24 cellular contexts compared by ENCODE assay signal in the genomic region with DNA sequence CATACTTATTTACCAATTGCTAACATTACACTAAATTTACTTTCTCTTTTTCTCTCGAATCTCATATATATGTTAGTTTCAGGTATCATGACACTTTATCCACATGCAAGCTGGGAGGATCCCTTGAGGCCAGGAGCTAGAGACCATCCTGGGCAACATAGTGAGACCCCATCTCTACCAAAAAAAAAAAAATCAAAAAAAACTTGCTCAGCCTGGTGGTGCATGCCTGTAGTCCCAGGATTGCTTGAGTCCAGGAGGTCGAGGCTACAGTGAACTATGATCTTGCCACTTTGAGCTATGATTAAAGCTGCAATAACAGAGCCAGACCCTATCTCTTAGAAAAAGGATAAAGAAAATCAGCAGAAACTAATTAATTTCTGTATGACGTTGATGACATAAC. TPM values are rescaled to one million over a fixed set of nuclear protein-coding genes. Genes with fewer than 3 reads are reported as not detected.
DNase-seq lines count a peak whose midpoint lies in the region; ATAC-seq and TF ChIP-seq lines count a peak whose summit lies in the region.
"Had no signal": no experiment of that assay in that cellular context is flagged by ENCODE, and none has a peak within 500 bp of the region (broad histone marks: within the 10 kb centered on the region; RNA-seq: fewer than 3 reads in every experiment).

No MANE protein-coding gene starts in this region.

- 76% methylated on average over 3 of the region's 3 CpGs for WGBS in hepatocyte (ENCODE audit: low lambda C conversion rate, missing lambda C conversion rate)
- 86% methylated on average over 3 of the region's 3 CpGs for WGBS in thyroid gland, 2 donors
- WGBS in tibial nerve, 2 donors, result 78 to 81% methylated on average over 3 of the region's 3 CpGs

- H3K27me3 ChIP-seq in hepatocyte, result no peaks in the 10 kb centered on the region
- H3K27me3 ChIP-seq in thyroid gland, result no peaks in the 10 kb centered on the region
- peaks cover 0 to 28% of the 10 kb centered on the region in 2 donors for H3K27me3 ChIP-seq in tibial nerve

- H3K27ac Mint-ChIP-seq in CD14-positive monocyte, result peak overlapping the region in 6 of 7 donors; percentile 55 to 95 (median 90)
- H3K27ac Mint-ChIP-seq: GM23338, H9, HFFc6 had no signal

- no peak for TF ChIP-seq EP300 in tibial nerve (IDR thresholded peaks at IDR 0.05)

- no peaks in the 10 kb centered on the region for H3K36me3 ChIP-seq in hepatocyte (replicated peaks; ENCODE audit: insufficient read depth, low read depth)
- H3K36me3 ChIP-seq in thyroid gland, result no peaks in the 10 kb centered on the region
- H3K36me3 ChIP-seq in tibial nerve, result no peaks in the 10 kb centered on the region

- DNase-seq in CD14-positive monocyte (ENCODE audit: low spot score) (no peak), LNCaP clone FGC (ENCODE audit: low read depth) (no peak), hepatocyte (ENCODE audit: low spot score) (no peak), thyroid gland (no peak), tibial nerve (ENCODE audit: low spot score in 2 of 2) (no peak), NCI-H82 (lab: John Stamatoyannopoulos, UW) (no peak)
- DNase-seq: AML-193, C1 segment of cervical spinal cord, DMS153, DND-41, H9, HFFc6, KG1, MM.1S, NCI-H2029, NCI-H446, NCI-H526, SHP77 had no signal

- no peak overlapping the region for H3K4me3 Mint-ChIP-seq in CD14-positive monocyte
- H3K4me3 Mint-ChIP-seq: GM23338, H9, HFFc6 had no signal

- H3K9me3 Mint-ChIP-seq in CD14-positive monocyte, result peaks cover 0 to 5% (median 2%) of the 10 kb centered on the region in 7 donors
- H3K9me3 Mint-ChIP-seq: GM23338, H9, HFFc6 had no signal

- H3K4me1 ChIP-seq in hepatocyte (ENCODE audit: insufficient read depth) (peaks cover 19% of the 10 kb centered on the region), thyroid gland (peaks cover 30 to 53% of the 10 kb centered on the region in 2 donors), tibial nerve (peaks cover 0 to 37% (median 16%) of the 10 kb centered on the region in 4 donors)

- TF ChIP-seq CTCF in CD14-positive monocyte (IDR thresholded peaks at IDR 0.05) (no peak), LNCaP clone FGC (IDR thresholded peaks at IDR 0.05; ENCODE audit: control insufficient read depth, extremely low read depth, insufficient read depth) (no peak), hepatocyte (IDR thresholded peaks at IDR 0.05; ENCODE audit: poor library complexity) (no peak), thyroid gland (IDR thresholded peaks at IDR 0.05) (no peak), tibial nerve (IDR thresholded peaks at IDR 0.05) (no peak)

- H3K4me3 ChIP-seq in LNCaP clone FGC (ENCODE audit: low read depth, low read length) (0 out of 2 replicates have a peak overlapping the region, but pooled peaks have one; percentile 3), hepatocyte (no peak overlapping the region), thyroid gland (replicated peaks in 1 of 3) (no peak overlapping the region), tibial nerve (no peak overlapping the region)
- H3K4me3 ChIP-seq: A549, GM23338 had no signal

- peaks cover 2 to 8% (median 7%) of the 10 kb centered on the region in 3 donors for H3K27me3 Mint-ChIP-seq in CD14-positive monocyte (ENCODE audit: low read depth in 3 of 3)

- no peaks in the 10 kb centered on the region for H3K79me2 ChIP-seq in hepatocyte

- H2AFZ ChIP-seq in hepatocyte, result no peak overlapping the region
- H2AFZ ChIP-seq: GM23338 had no signal

- intact Hi-C loops in CD14-positive monocyte (cut with micrococcal nuclease) (no loop called here), thyroid gland (cut with DNase I) (no loop called here)

- no peak for ATAC-seq in GM21529 (IDR thresholded peaks at IDR 0.05; ENCODE audit: unreplicated experiment)
- ATAC-seq: A549, GM23338, Panc1 had no signal

- H3K27ac ChIP-seq in hepatocyte (peak overlapping the region; percentile 80), thyroid gland (peak overlapping the region; percentile 92 to 99 (median 96)), tibial nerve (no peak overlapping the region)
- H3K27ac ChIP-seq: RWPE1 had no signal

- H4K20me1 ChIP-seq in hepatocyte (ENCODE audit: insufficient read depth, poor library complexity, severe bottlenecking), result no peaks in the 10 kb centered on the region

- TF ChIP-seq POLR2A in thyroid gland (IDR thresholded peaks at IDR 0.05) (no peak), tibial nerve (IDR thresholded peaks at IDR 0.05) (no peak)

- no peaks in the 10 kb centered on the region for H3K9me3 ChIP-seq in hepatocyte (ENCODE audit: low read depth)
- H3K9me3 ChIP-seq in thyroid gland, result no peaks in the 10 kb centered on the region
- H3K9me3 ChIP-seq in tibial nerve, result no peaks in the 10 kb centered on the region
- H3K9me3 ChIP-seq: A549 had no signal

- H3K4me1 Mint-ChIP-seq in CD14-positive monocyte, result peaks cover 52% of the 10 kb centered on the region

- H3K9me2 ChIP-seq in hepatocyte (replicated peaks; ENCODE audit: insufficient read depth), result no peaks in the 10 kb centered on the region

- H3K36me3 Mint-ChIP-seq in CD14-positive monocyte, result no peaks in the 10 kb centered on the region

- H3K4me2 ChIP-seq in hepatocyte, result no peak overlapping the region
- H3K4me2 ChIP-seq: A549, GM23338 had no signal

RNA-seq across cellular contexts. Expression of a gene that starts 3.8 kb away (rescaled TPM):
- polyA plus RNA-seq in CD14-positive monocyte (10 to 100 TPM; 14.0 to 19.0 TPM), hepatocyte (41.8 and 71.5 TPM in 2 replicates)
- total RNA-seq in hepatocyte (14.4 and 14.9 TPM in 2 replicates), thyroid gland (1 to 10 TPM in 3 of 4 donors, not detected in 1; 2.1 to 3.9 (median 2.6) TPM), tibial nerve (not detected)
- total RNA-seq: GM23338, H9, HFFc6, SK-MEL-5 had no signal
- polyA plus RNA-seq: A549 had no signal

RNA-seq across cellular contexts. Expression of a gene that starts 28.7 kb away (rescaled TPM):
- polyA plus RNA-seq in CD14-positive monocyte (10 to 100 TPM; 20.0 to 27.9 TPM), hepatocyte (193 and 289 TPM in 2 replicates)
- total RNA-seq in hepatocyte (65.7 and 94.2 TPM in 2 replicates), thyroid gland (100 to 1,000 TPM in 1 of 4 donors, 10 to 100 TPM in 3; 15.7 to 104 (median 75.3) TPM), tibial nerve (100 to 1,000 TPM in 2 of 4 donors, 10 to 100 TPM in 2; 16.8 to 171 (median 83.2) TPM)

RNA-seq across cellular contexts. Expression of a gene that starts 40.3 kb away (rescaled TPM):
- polyA plus RNA-seq in CD14-positive monocyte, result 10 to 100 TPM; 14.0 to 15.6 TPM
- 30.9 and 62.9 TPM in 2 replicates for total RNA-seq in hepatocyte
- 42.0 and 43.6 TPM in 2 replicates for polyA plus RNA-seq in hepatocyte
- total RNA-seq in thyroid gland, result 10 to 100 TPM; 21.0 to 42.7 (median 25.0) TPM
- total RNA-seq in tibial nerve, result 10 to 100 TPM; 51.6 to 64.9 (median 62.0) TPM

Comparison
In these comparisons a context has a peak if more than half of its experiments do, and no peak if none do; other contexts are left out.
1. H3K27ac ChIP-seq: peak in hepatocyte (single experiment) and thyroid gland (3 of 3); none in tibial nerve (0 of 4).